In genomic region chr11:64230209-64230984, GRCh38 we compare ENCODE assay signal across 8 cellular contexts. TPM values are rescaled to one million over a fixed set of nuclear protein-coding genes. Genes with fewer than 3 reads are reported as not detected.
DNase-seq lines count a peak whose midpoint lies in the region; ATAC-seq and TF ChIP-seq lines count a peak whose summit lies in the region.

DNAJC4 (plus strand) TSS chr11:64230548; CDS start chr11:64230855, 307 bp downstream.

- peak; percentile 66 for TF ChIP-seq POLR2A in GM19193 (IDR thresholded peaks at IDR 0.05; ENCODE audit: extremely low read depth, insufficient read depth, insufficient read length)

- CTCF ChIA-PET in activated CD8-positive, alpha-beta memory T cell treated with anti-CD3 and anti-CD28 coated beads for 36 hours (lab: Charles Lee) = interaction anchor here (1.1 to 2.7 kb wide), 6 partner anchors 13 to 74 kb away, joined by 3 to 6 read pairs (median 4); partner anchors contain the start of gene PPP1R14B

- DNase-seq in AG08395 (ENCODE audit: low spot score) = peak; percentile 68
- peak; percentile 76 for DNase-seq in NCI-H82 treated with DMSO at 0.1 percent for 48 hours (lab: John Stamatoyannopoulos, UW; ENCODE audit: unreplicated experiment)
- peak; percentile 78 for DNase-seq in effector CD8-positive, alpha-beta T cell (lab: John Stamatoyannopoulos, UW)
- peak; percentile 88 to 94 for DNase-seq in lung microvascular endothelial cell (ENCODE audit: low read depth in 2 of 2)
- DNase-seq in stimulated activated CD4-positive, alpha-beta T cell treated with anti-CD3 and anti-CD28 coated beads, TNF-alpha, amount 100 ng/mL, for 24 hours (ENCODE audit: low read depth in 3 of 3) = peak; percentile 74 to 90 (median 75)

- ATAC-seq in HG03571 (IDR thresholded peaks at IDR 0.05; ENCODE audit: unreplicated experiment) = peak; percentile 43

- POLR2A ChIA-PET in activated CD8-positive, alpha-beta memory T cell treated with anti-CD3 and anti-CD28 coated beads for 36 hours (lab: Charles Lee) = interaction anchor here (0.6 kb wide), 1 partner anchor 560 kb away, joined by 3 read pairs; no protein-coding TSS in a partner anchor

RNA-seq across cellular contexts. Expression of gene DNAJC4, which starts in this region (rescaled TPM):
- 10 to 100 TPM; 19.0 to 20.8 TPM for total RNA-seq in activated CD8-positive, alpha-beta memory T cell treated with anti-CD3 and anti-CD28 coated beads for 36 hours
- total RNA-seq in lung microvascular endothelial cell = 11.3 and 19.0 TPM in 2 replicates

Comparison
In these comparisons a context has a peak if more than half of its experiments do, and no peak if none do; other contexts are left out.
1. Peak in every context shown above with its lines: DNase-seq and ATAC-seq.